20 cellular contexts compared by ENCODE assay signal in genomic region chr6:14772188-14772587, GRCh38.
"Had no signal": no experiment of that assay in that cellular context is flagged by ENCODE, and none has a peak within 500 bp of the region (broad histone marks: within the 10 kb centered on the region; RNA-seq: fewer than 3 reads in every experiment).

No MANE protein-coding gene starts in this region.

- H3K36me3 Mint-ChIP-seq: brain; stimulated activated naive B cell treated with anti-CD40 and anti-IgM and Interleukin-4, amounts not matched to agents 10 μg/mL and 1 μg/mL and 100 μg/mL, for 72 hours; T-cell had no signal

- H3K9me3 Mint-ChIP-seq: activated T-cell treated with anti-CD3 and anti-CD28 coated beads, Interleukin-2, amount 50 U/mL, for 24 hours; activated T-helper 17 cell treated with anti-CD3 and anti-CD28 coated beads, Interleukin-2, amount 50 U/mL, for 72 hours; dendritic cell treated with granulocyte-macrophage colony-stimulating factor and Interleukin-4, amounts not matched to agents 40 ng/mL and 50 ng/mL, for 4 days; stimulated activated naive B cell treated with anti-CD40 and anti-IgM and Interleukin-4, amounts not matched to agents 10 μg/mL and 1 μg/mL and 100 μg/mL, for 72 hours; T-cell had no signal

- H3K4me1 Mint-ChIP-seq: T-cell had no signal

- H3K27me3 Mint-ChIP-seq: activated T-cell treated with anti-CD3 and anti-CD28 coated beads, Interleukin-2, amount 50 U/mL, for 24 hours; activated T-helper 17 cell treated with anti-CD3 and anti-CD28 coated beads, Interleukin-2, amount 50 U/mL, for 72 hours; brain; dendritic cell treated with granulocyte-macrophage colony-stimulating factor and Interleukin-4, amounts not matched to agents 40 ng/mL and 50 ng/mL, for 4 days; stimulated activated naive B cell treated with anti-CD40 and anti-IgM and Interleukin-4, amounts not matched to agents 10 μg/mL and 1 μg/mL and 100 μg/mL, for 72 hours had no signal

- ATAC-seq: activated naive CD4-positive, alpha-beta T cell treated with anti-CD3 and anti-CD28 coated beads, Interleukin-2, amount 50 U/mL, for 72 hours; activated T-helper 17 cell treated with anti-CD3 and anti-CD28 coated beads, Interleukin-2, amount 50 U/mL, for 72 hours; heart left ventricle; left lobe of liver; sciatic nerve; stimulated activated naive B cell treated with anti-CD40 and anti-IgM and Interleukin-4, amounts not matched to agents 10 μg/mL and 1 μg/mL and 100 μg/mL, for 72 hours; T-cell had no signal

- H3K36me3 ChIP-seq: heart left ventricle, upper lobe of left lung had no signal

- DNase-seq: activated CD4-positive, alpha-beta T cell treated with anti-CD3 and anti-CD28 coated beads, Interleukin-2, amount 50 U/mL, for 4 hours; activated CD8-positive, alpha-beta memory T cell treated with anti-CD3 and anti-CD28 coated beads for 24 hours; activated CD8-positive, alpha-beta memory T cell treated with anti-CD3 and anti-CD28 coated beads, Interleukin-2, amount 50 U/mL, for 4 hours; activated T-cell treated with anti-CD3 and anti-CD28 coated beads, Interleukin-2, amount 50 U/mL, for 24 hours; aorta; effector CD4-positive, alpha-beta T cell; heart left ventricle; nephron progenitor cell; occipital lobe; stimulated activated CD4-positive, alpha-beta T cell treated with anti-CD3 and anti-CD28 coated beads, Interleukin-15, amount 100 ng/mL, for 24 hours; stimulated activated naive B cell treated with anti-CD40 and anti-IgM and Interleukin-4, amounts not matched to agents 10 μg/mL and 1 μg/mL and 100 μg/mL, for 72 hours; T-cell had no signal

- H3K9me3 ChIP-seq: upper lobe of left lung had no signal

- H3K4me2 ChIP-seq: smooth muscle cell had no signal

- H3K4me3 ChIP-seq: heart left ventricle, smooth muscle cell, upper lobe of left lung had no signal

- H3K4me1 ChIP-seq: upper lobe of left lung had no signal

- H3K27me3 ChIP-seq: heart left ventricle, upper lobe of left lung had no signal

- H3K4me3 Mint-ChIP-seq: activated T-cell treated with anti-CD3 and anti-CD28 coated beads, Interleukin-2, amount 50 U/mL, for 24 hours; activated T-helper 17 cell treated with anti-CD3 and anti-CD28 coated beads, Interleukin-2, amount 50 U/mL, for 72 hours; dendritic cell treated with granulocyte-macrophage colony-stimulating factor and Interleukin-4, amounts not matched to agents 40 ng/mL and 50 ng/mL, for 4 days; nephron progenitor cell; stimulated activated naive B cell treated with anti-CD40 and anti-IgM and Interleukin-4, amounts not matched to agents 10 μg/mL and 1 μg/mL and 100 μg/mL, for 72 hours; T-cell had no signal

- H3K27ac Mint-ChIP-seq: activated naive CD4-positive, alpha-beta T cell treated with anti-CD3 and anti-CD28 coated beads, Interleukin-2, amount 50 U/mL, for 72 hours; activated T-cell treated with anti-CD3 and anti-CD28 coated beads, Interleukin-2, amount 50 U/mL, for 24 hours; activated T-helper 17 cell treated with anti-CD3 and anti-CD28 coated beads, Interleukin-2, amount 50 U/mL, for 72 hours; brain; dendritic cell treated with granulocyte-macrophage colony-stimulating factor and Interleukin-4, amounts not matched to agents 40 ng/mL and 50 ng/mL, for 4 days; nephron progenitor cell; stimulated activated naive B cell treated with anti-CD40 and anti-IgM and Interleukin-4, amounts not matched to agents 10 μg/mL and 1 μg/mL and 100 μg/mL, for 72 hours; T-cell had no signal

- H3K27ac ChIP-seq: heart left ventricle, upper lobe of left lung had no signal
